In genomic region chr10:34729619-34730018, GRCh38 we compare ENCODE assay signal across 25 cellular contexts.
"Had no signal": no experiment of that assay in that cellular context is flagged by ENCODE, and none has a peak within 500 bp of the region (broad histone marks: within the 10 kb centered on the region; RNA-seq: fewer than 3 reads in every experiment).

No MANE protein-coding gene starts in this region.

- H3K36me3 ChIP-seq: ascending aorta, cardiac muscle cell, colonic mucosa, gastroesophageal sphincter, neural progenitor cell, right atrium auricular region, tibial nerve had no signal

- DNase-seq: activated CD4-positive, alpha-beta T cell treated with anti-CD3 and anti-CD28 coated beads, Interleukin-2, amount 50 U/mL, for 1 hour; activated CD8-positive, alpha-beta memory T cell treated with anti-CD3 and anti-CD28 coated beads, Interleukin-2, amount 10 ng/mL, durations not matched to agents 7 days and 5 days; activated CD8-positive, alpha-beta T cell treated with anti-CD3 and anti-CD28 coated beads, Interleukin-2, amount 10 ng/mL, durations not matched to agents 7 days and 5 days; activated naive CD4-positive, alpha-beta T cell treated with Interleukin-2 at 50 U/mL for 16 hours; activated naive CD8-positive, alpha-beta T cell treated with anti-CD3 and anti-CD28 coated beads, Interleukin-2, amount 10 ng/mL, durations not matched to agents 7 days and 5 days; activated T-cell treated with anti-CD3 and anti-CD28 coated beads, Interleukin-2, amount 50 U/mL, for 48 hours; cerebellar nuclear complex; colonic mucosa; effector CD8-positive, alpha-beta T cell; head of caudate nucleus; hippocampal formation; left cardiac atrium; left ventricle myocardium superior; naive thymus-derived CD4-positive, alpha-beta T cell; occipital lobe; stimulated activated CD4-positive, alpha-beta T cell treated with anti-CD3 and anti-CD28 coated beads, Interleukin-15, amount 100 ng/mL, for 24 hours; stimulated activated CD4-positive, alpha-beta T cell treated with anti-CD3 and anti-CD28 coated beads, Interleukin-2, amount 100 ng/mL, for 24 hours; stimulated activated naive B cell treated with anti-CD40 and anti-IgM and Interleukin-4, amounts not matched to agents 10 μg/mL and 1 μg/mL and 100 μg/mL, for 72 hours; T-helper 2 cell had no signal

- H3K9me3 ChIP-seq: ascending aorta, colonic mucosa, gastroesophageal sphincter, right atrium auricular region, tibial nerve had no signal

- H3K27me3 ChIP-seq: ascending aorta, cardiac muscle cell, colonic mucosa, gastroesophageal sphincter, neural progenitor cell, right atrium auricular region, tibial nerve had no signal

- H3K27ac ChIP-seq: ascending aorta, cardiac muscle cell, colonic mucosa, gastroesophageal sphincter, neural progenitor cell, right atrium auricular region, tibial nerve had no signal

- H3K4me3 ChIP-seq: ascending aorta, cardiac muscle cell, colonic mucosa, gastroesophageal sphincter, neural progenitor cell, right atrium auricular region, tibial nerve had no signal
